In genomic region chr5:316210-317085, GRCh38 we compare ENCODE assay signal across 8 cellular contexts. TPM values are rescaled to one million over a fixed set of nuclear protein-coding genes. Genes with fewer than 3 reads are reported as not detected.
DNase-seq lines count a peak whose midpoint lies in the region; ATAC-seq and TF ChIP-seq lines count a peak whose summit lies in the region.
"Had no signal": no experiment of that assay in that cellular context is flagged by ENCODE, and none has a peak within 500 bp of the region (broad histone marks: within the 10 kb centered on the region; RNA-seq: fewer than 3 reads in every experiment).

No MANE protein-coding gene starts in this region.

- no peak overlapping the region for H2BK12ac ChIP-seq in neuronal stem cell (ENCODE audit: low read length)

- peak overlapping the region; percentile 53 for H2AK5ac ChIP-seq in neuronal stem cell (ENCODE audit: low read depth, low read length)

- intact Hi-C loops in mucosa of descending colon (cut with DNase I, micrococcal nuclease), result no loop called here

- H2BK15ac ChIP-seq in neuronal stem cell (ENCODE audit: low read length), result no peak overlapping the region

- peak overlapping the region; percentile 4 for H4K8ac ChIP-seq in neuronal stem cell (ENCODE audit: low read depth, low read length)

- H3K36me3 ChIP-seq in neuronal stem cell (replicated peaks in 1 of 2; ENCODE audit: control insufficient read depth in 2 of 2, insufficient read depth in 2 of 2, low read length in 2 of 2) (peaks cover 8 to 39% of the 10 kb centered on the region in 2 donors), mucosa of descending colon (ENCODE audit: low read depth) (no peaks in the 10 kb centered on the region)

- H3K9me3 ChIP-seq in neuronal stem cell (replicated peaks in 1 of 2; ENCODE audit: control insufficient read depth in 2 of 2, insufficient read depth in 1 of 2, low read depth in 1 of 2, low read length in 2 of 2) (peaks cover 0 to 2% of the 10 kb centered on the region in 2 donors), mucosa of descending colon (no peaks in the 10 kb centered on the region)

- H2BK120ac ChIP-seq in neuronal stem cell (ENCODE audit: low read depth, low read length), result no peak overlapping the region

- no peak overlapping the region for H2BK5ac ChIP-seq in neuronal stem cell (ENCODE audit: low read length)

- peak overlapping the region; percentile 11 for H3K4ac ChIP-seq in neuronal stem cell (ENCODE audit: low read length)

- peaks cover 18 to 32% (median 28%) of the 10 kb centered on the region in 3 experiments for H3K27me3 ChIP-seq in neuronal stem cell (ENCODE audit: control insufficient read depth in 3 of 3, insufficient read depth in 3 of 3, low read depth in 1 of 3, low read length in 3 of 3)

- H3K14ac ChIP-seq in neuronal stem cell (ENCODE audit: low read length), result no peak overlapping the region

- peaks cover 6% of the 10 kb centered on the region for H3K79me1 ChIP-seq in neuronal stem cell (ENCODE audit: low read depth, low read length)

- DNase-seq in neuronal stem cell (ENCODE audit: low spot score) (no peak), mucosa of descending colon (no peak), SHP77 (lab: John Stamatoyannopoulos, UW) (no peak), SW 1271 (lab: John Stamatoyannopoulos, UW) (no peak)
- DNase-seq: left cardiac atrium had no signal

- no peak overlapping the region for H3K4me2 ChIP-seq in neuronal stem cell (ENCODE audit: insufficient read depth, low read length, poor library complexity, severe bottlenecking)

- WGBS in neuronal stem cell (ENCODE audit: extremely low coverage in 2 of 2, insufficient read length in 2 of 2, insufficient replicate concordance in 1 of 2), 2 donors, result no CpG with 5 or more reads among the region's 19 CpGs

- H3K27ac ChIP-seq in neuronal stem cell (replicated peaks; ENCODE audit: low read length), result no peak overlapping the region

- H3K9ac ChIP-seq in neuronal stem cell (ENCODE audit: low read depth, low read length, poor library complexity), result peak overlapping the region; percentile 21

- no peak overlapping the region for H3K18ac ChIP-seq in neuronal stem cell (ENCODE audit: low read length)

- H3K4me1 ChIP-seq in neuronal stem cell (ENCODE audit: control insufficient read depth in 2 of 2, insufficient read depth in 1 of 2, low read depth in 1 of 2, low read length in 2 of 2) (peaks cover 3 to 13% of the 10 kb centered on the region in 2 donors), mucosa of descending colon (ENCODE audit: low read depth) (peaks cover 12% of the 10 kb centered on the region)

- peak; percentile 24 for ATAC-seq in GM18868 (IDR thresholded peaks at IDR 0.05; ENCODE audit: unreplicated experiment)
- ATAC-seq in GM21786 (IDR thresholded peaks at IDR 0.05; ENCODE audit: unreplicated experiment), result peak; percentile 19
- ATAC-seq in HG03520 (IDR thresholded peaks at IDR 0.05; ENCODE audit: unreplicated experiment), result peak; percentile 5
- no peak for ATAC-seq in mucosa of descending colon

- no peak overlapping the region for H3K4me3 ChIP-seq in neuronal stem cell (ENCODE audit: low read length in 2 of 2)
- no peak overlapping the region for H3K4me3 ChIP-seq in mucosa of descending colon

- no peak overlapping the region for H4K91ac ChIP-seq in neuronal stem cell (ENCODE audit: low read depth, low read length, poor library complexity)

- H2AFZ ChIP-seq in neuronal stem cell (ENCODE audit: low read length), result no peak overlapping the region

- TF ChIP-seq CTCF in mucosa of descending colon (IDR thresholded peaks at IDR 0.05), result no peak

- peak overlapping the region; percentile 31 for H3K23ac ChIP-seq in neuronal stem cell (ENCODE audit: low read depth, low read length, poor library complexity)

RNA-seq across cellular contexts. Expression of gene AHRR, which starts 5.1 kb away (rescaled TPM):
- 0.26 TPM for polyA plus RNA-seq in neuronal stem cell (2013, experiment 1 of 2)
- polyA plus RNA-seq in neuronal stem cell (2013, experiment 2 of 2), result 0.28 TPM
- 1 to 10 TPM; 2.0 to 3.2 (median 2.3) TPM for total RNA-seq in mucosa of descending colon

RNA-seq across cellular contexts. Expression of gene PDCD6, which starts 45.0 kb away (rescaled TPM):
- polyA plus RNA-seq in neuronal stem cell (2013, experiment 1 of 2), result 55.8 TPM
- polyA plus RNA-seq in neuronal stem cell (2013, experiment 2 of 2), result 53.8 TPM
- 100 to 1,000 TPM in 2 of 3 donors, 10 to 100 TPM in 1; 91.2 to 125 (median 122) TPM for total RNA-seq in mucosa of descending colon
